In genomic region chr4:186307916-186308315, GRCh38 we compare ENCODE assay signal across 15 cellular contexts. TPM values are rescaled to one million over a fixed set of nuclear protein-coding genes. Genes with fewer than 3 reads are reported as not detected.
DNase-seq lines count a peak whose midpoint lies in the region; ATAC-seq and TF ChIP-seq lines count a peak whose summit lies in the region.
"Had no signal": no experiment of that assay in that cellular context is flagged by ENCODE, and none has a peak within 500 bp of the region (broad histone marks: within the 10 kb centered on the region; RNA-seq: fewer than 3 reads in every experiment).

No MANE protein-coding gene starts in this region.

- no peak for TF ChIP-seq POLR2A in upper lobe of left lung (IDR thresholded peaks at IDR 0.05)

- no peaks in the 10 kb centered on the region for H3K36me3 Mint-ChIP-seq in activated CD4-positive, alpha-beta T cell treated with anti-CD3 and anti-CD28 coated beads for 36 hours (ENCODE audit: low read depth)
- H3K36me3 Mint-ChIP-seq: CD14-positive monocyte; CD4-positive, alpha-beta memory T cell had no signal

- no peak overlapping the region for H3K4me3 ChIP-seq in right atrium auricular region
- H3K4me3 ChIP-seq in lung = no peak overlapping the region
- H3K4me3 ChIP-seq in upper lobe of left lung = no peak overlapping the region
- H3K4me3 ChIP-seq: BLaER1 had no signal

- no peak overlapping the region for H3K4me3 Mint-ChIP-seq in activated CD4-positive, alpha-beta T cell treated with anti-CD3 and anti-CD28 coated beads for 36 hours
- H3K4me3 Mint-ChIP-seq: CD14-positive monocyte; CD4-positive, alpha-beta memory T cell; H9 had no signal

- intact Hi-C loops in Right ventricle myocardium superior (cut with DNase I) = no loop called here
- intact Hi-C loops in activated CD4-positive, alpha-beta T cell treated with anti-CD3 and anti-CD28 coated beads for 36 hours (cut with DNase I, micrococcal nuclease) = no loop called here

- H3K27ac ChIP-seq in right atrium auricular region (no peak overlapping the region), lung (ENCODE audit: low read depth in 1 of 2, low read length in 1 of 2) (peak overlapping the region in 1 of 2 donors; percentile 17), upper lobe of left lung (no peak overlapping the region)
- H3K27ac ChIP-seq: BLaER1 had no signal

- CTCF ChIA-PET in activated CD4-positive, alpha-beta T cell treated with anti-CD3 and anti-CD28 coated beads for 36 hours (lab: Charles Lee) = no interaction called here

- H3K4me1 Mint-ChIP-seq in activated CD4-positive, alpha-beta T cell treated with anti-CD3 and anti-CD28 coated beads for 36 hours = no peaks in the 10 kb centered on the region
- H3K4me1 Mint-ChIP-seq: CD14-positive monocyte; CD4-positive, alpha-beta memory T cell had no signal

- TF ChIP-seq EP300 in upper lobe of left lung (IDR thresholded peaks at IDR 0.05) = no peak

- peak; percentile 82 for ATAC-seq in Right ventricle myocardium superior (ENCODE audit: poor library complexity)
- peak; percentile 65 for ATAC-seq in lung (ENCODE audit: insufficient read depth, low FRiP score)
- ATAC-seq in upper lobe of left lung (ENCODE audit: low FRiP score in 2 of 2) = peak; percentile 51 to 78
- ATAC-seq in activated CD4-positive, alpha-beta T cell treated with anti-CD3 and anti-CD28 coated beads for 36 hours = no peak

- no peaks in the 10 kb centered on the region for H3K36me3 ChIP-seq in right atrium auricular region
- no peaks in the 10 kb centered on the region for H3K36me3 ChIP-seq in lung (ENCODE audit: control insufficient read depth in 2 of 2, insufficient read depth in 2 of 2, low read length in 2 of 2)
- no peaks in the 10 kb centered on the region for H3K36me3 ChIP-seq in upper lobe of left lung
- H3K36me3 ChIP-seq: BLaER1 had no signal

- no peaks in the 10 kb centered on the region for H3K9me3 Mint-ChIP-seq in activated CD4-positive, alpha-beta T cell treated with anti-CD3 and anti-CD28 coated beads for 36 hours (ENCODE audit: low read depth)
- H3K9me3 Mint-ChIP-seq: CD4-positive, alpha-beta memory T cell; H9 had no signal

- 56 to 76% methylated on average over 3 of the region's 3 CpGs for WGBS in lung, 2 donors
- WGBS in upper lobe of left lung, 2 donors = 40 to 50% methylated on average over 3 of the region's 3 CpGs

- no peaks in the 10 kb centered on the region for H3K27me3 ChIP-seq in right atrium auricular region
- no peaks in the 10 kb centered on the region for H3K27me3 ChIP-seq in lung (ENCODE audit: control insufficient read depth, insufficient read depth)
- no peaks in the 10 kb centered on the region for H3K27me3 ChIP-seq in upper lobe of left lung
- H3K27me3 ChIP-seq: BLaER1 had no signal

- H3K9me3 ChIP-seq in right atrium auricular region (no peaks in the 10 kb centered on the region), lung (ENCODE audit: control insufficient read depth in 2 of 2, insufficient read depth in 1 of 2, low read length in 1 of 2) (no peaks in the 10 kb centered on the region), upper lobe of left lung (no peaks in the 10 kb centered on the region)
- H3K9me3 ChIP-seq: BLaER1 had no signal

- DNase-seq in Right ventricle myocardium superior (no peak), right atrium auricular region (ENCODE audit: low spot score) (no peak), lung (ENCODE audit: low spot score) (no peak), upper lobe of left lung (peak in 1 of 2 donors; percentile 38), DMS79 (lab: John Stamatoyannopoulos, UW) (no peak), glomerular visceral epithelial cell (ENCODE audit: extremely low spot score) (no peak)
- DNase-seq in activated CD4-positive, alpha-beta T cell treated with anti-CD3 and anti-CD28 coated beads for 36 hours = no peak
- DNase-seq: 8988T; CD4-positive, alpha-beta memory T cell; DMS153; GF-D8; H9 had no signal

- H3K27ac Mint-ChIP-seq in activated CD4-positive, alpha-beta T cell treated with anti-CD3 and anti-CD28 coated beads for 36 hours = no peak overlapping the region
- H3K27ac Mint-ChIP-seq: CD14-positive monocyte; CD4-positive, alpha-beta memory T cell; H9 had no signal

- H3K4me1 ChIP-seq in right atrium auricular region = no peaks in the 10 kb centered on the region
- peaks cover 0 to 3% of the 10 kb centered on the region in 2 donors for H3K4me1 ChIP-seq in lung (ENCODE audit: control insufficient read depth in 2 of 2, insufficient read depth in 2 of 2, low read length in 2 of 2)
- H3K4me1 ChIP-seq in upper lobe of left lung = peaks cover 0 to 9% (median 0%) of the 10 kb centered on the region in 4 donors
- H3K4me1 ChIP-seq: BLaER1 had no signal

- peaks cover 14% of the 10 kb centered on the region for H3K27me3 Mint-ChIP-seq in activated CD4-positive, alpha-beta T cell treated with anti-CD3 and anti-CD28 coated beads for 36 hours

- TF ChIP-seq CTCF in right atrium auricular region (IDR thresholded peaks at IDR 0.05) = no peak
- no peak for TF ChIP-seq CTCF in lung (IDR thresholded peaks at IDR 0.05; ENCODE audit: control extremely low read depth, extremely low read depth)
- no peak for TF ChIP-seq CTCF in upper lobe of left lung (IDR thresholded peaks at IDR 0.05)

- POLR2A ChIA-PET in activated CD4-positive, alpha-beta T cell treated with anti-CD3 and anti-CD28 coated beads for 36 hours (lab: Charles Lee) = no interaction called here

RNA-seq across cellular contexts. Expression of gene F11, which starts 41.9 kb away (rescaled TPM):
- total RNA-seq in Right ventricle myocardium superior (0.40 TPM), right atrium auricular region (not detected), lung (10 to 100 TPM in 1 of 2 donors, 1 to 10 TPM in 1; 2.8 to 10.2 TPM), upper lobe of left lung (10 to 100 TPM in 1 of 6 donors, 1 to 10 TPM in 5; 5.6 to 39.8 (median 7.3) TPM)
- 10 to 100 TPM in 1 of 2 donors, 1 to 10 TPM in 1; 3.2 to 12.9 TPM for polyA plus RNA-seq in lung
- total RNA-seq in activated CD4-positive, alpha-beta T cell treated with anti-CD3 and anti-CD28 coated beads for 36 hours = not detected
- total RNA-seq: CD4-positive, alpha-beta memory T cell had no signal
- polyA plus RNA-seq: AG04450; CD14-positive monocyte; CD4-positive, alpha-beta memory T cell had no signal
